In the genomic region with DNA sequence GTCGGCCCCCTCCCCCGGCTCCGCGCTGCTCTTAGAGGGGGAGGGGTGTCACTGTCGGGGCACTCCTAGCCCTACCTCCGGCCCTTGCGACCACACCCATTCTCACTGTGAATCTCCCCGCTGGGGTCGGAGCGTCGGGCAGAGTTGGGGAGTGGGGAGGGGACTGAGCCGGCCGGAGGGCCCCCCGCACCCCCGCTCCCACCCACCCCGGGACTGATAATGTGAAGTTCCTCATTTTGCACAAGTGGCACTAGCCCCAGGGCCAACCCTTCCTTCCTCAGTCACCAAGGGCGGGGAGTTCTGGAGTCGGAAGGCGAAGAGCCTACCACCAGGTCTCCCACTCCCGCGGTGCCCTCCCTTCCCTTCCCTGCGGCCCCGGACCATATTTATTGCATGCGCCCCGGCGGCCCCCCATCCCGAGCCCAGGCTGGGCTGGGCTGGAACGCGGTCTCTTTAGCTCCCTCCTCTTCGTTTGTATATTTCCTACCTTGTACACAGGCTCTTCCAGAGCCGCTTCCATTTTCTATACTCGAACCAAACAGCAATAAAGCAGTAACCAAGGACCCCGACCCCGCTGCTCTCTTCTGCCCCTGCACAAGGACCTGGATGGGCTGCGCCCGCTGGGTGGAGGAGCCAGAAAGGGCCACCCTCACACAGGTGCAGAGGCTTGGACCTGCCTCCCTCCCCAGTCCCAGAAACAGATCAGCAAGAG, we compare ENCODE assay signal across 1 cellular context.
A peak's percentile ranks its signal among the peaks of the same experiment; 100 is the strongest.
TF ChIP-seq lines count a peak whose summit lies in the region.

No MANE protein-coding gene starts in this region.

TF ChIP-seq in GM12878, 131 proteins besides CTCF, POLR2A, EP300 and RAD21:
- 0 out of 2 replicates have a peak, but pooled peaks have one; percentile 21 for TF ChIP-seq YY1 (IDR thresholded peaks at IDR 0.05; ENCODE audit: low read depth, low read length)
- TF ChIP-seq SUPT20H (IDR thresholded peaks at IDR 0.05; ENCODE audit: borderline replicate concordance, control insufficient read depth, low read depth, low read length) = no peak
- peak; percentile 47; the same call in 1 of the 2 replicates for TF ChIP-seq POLR2AphosphoS5 (IDR thresholded peaks at IDR 0.05; ENCODE audit: low read length)
- TF ChIP-seq, protein P1, sequence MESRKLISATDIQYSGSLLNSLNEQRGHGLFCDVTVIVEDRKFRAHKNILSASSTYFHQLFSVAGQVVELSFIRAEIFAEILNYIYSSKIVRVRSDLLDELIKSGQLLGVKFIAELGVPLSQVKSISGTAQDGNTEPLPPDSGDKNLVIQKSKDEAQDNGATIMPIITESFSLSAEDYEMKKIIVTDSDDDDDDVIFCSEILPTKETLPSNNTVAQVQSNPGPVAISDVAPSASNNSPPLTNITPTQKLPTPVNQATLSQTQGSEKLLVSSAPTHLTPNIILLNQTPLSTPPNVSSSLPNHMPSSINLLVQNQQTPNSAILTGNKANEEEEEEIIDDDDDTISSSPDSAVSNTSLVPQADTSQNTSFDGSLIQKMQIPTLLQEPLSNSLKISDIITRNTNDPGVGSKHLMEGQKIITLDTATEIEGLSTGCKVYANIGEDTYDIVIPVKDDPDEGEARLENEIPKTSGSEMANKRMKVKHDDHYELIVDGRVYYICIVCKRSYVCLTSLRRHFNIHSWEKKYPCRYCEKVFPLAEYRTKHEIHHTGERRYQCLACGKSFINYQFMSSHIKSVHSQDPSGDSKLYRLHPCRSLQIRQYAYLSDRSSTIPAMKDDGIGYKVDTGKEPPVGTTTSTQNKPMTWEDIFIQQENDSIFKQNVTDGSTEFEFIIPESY (IDR thresholded peaks at IDR 0.05) = no peak
- 0 out of 2 replicates have a peak, but pooled peaks have one; percentile 20 for TF ChIP-seq SMAD5 (IDR thresholded peaks at IDR 0.05; ENCODE audit: low read depth)
TF ChIP-seq in GM12878: peak in this region for 3.
